In genomic region chr4:119130365-119131065, GRCh38 we compare ENCODE assay signal across 15 cellular contexts. TPM values are rescaled to one million over a fixed set of nuclear protein-coding genes. Genes with fewer than 3 reads are reported as not detected.
DNase-seq lines count a peak whose midpoint lies in the region; ATAC-seq and TF ChIP-seq lines count a peak whose summit lies in the region.
"Had no signal": no experiment of that assay in that cellular context is flagged by ENCODE, and none has a peak within 500 bp of the region (broad histone marks: within the 10 kb centered on the region; RNA-seq: fewer than 3 reads in every experiment).

No MANE protein-coding gene starts in this region.

- H3K4me3 ChIP-seq in adipocyte (ENCODE audit: low read length) (peak overlapping the region; percentile 29), heart right ventricle (no peak overlapping the region)
- H3K4me3 ChIP-seq: PC-9 had no signal

- DNase-seq in DMS153 treated with DMSO at 0.1 percent for 48 hours (lab: John Stamatoyannopoulos, UW; ENCODE audit: unreplicated experiment): peak; percentile 10
- no peak for DNase-seq in adipocyte (ENCODE audit: low read depth)
- DNase-seq in heart right ventricle: no peak
- no peak for DNase-seq in sciatic nerve (ENCODE audit: low spot score)
- no peak for DNase-seq in MV-4-11 (lab: John Stamatoyannopoulos, UW)
- DNase-seq in epidermal melanocyte (ENCODE audit: insufficient read length, low spot score): no peak
- DNase-seq in mucosa of gallbladder (ENCODE audit: low spot score): no peak
- no peak for DNase-seq in C1 segment of cervical spinal cord (lab: John Stamatoyannopoulos, UW)
- DNase-seq: activated CD4-positive, alpha-beta T cell treated with anti-CD3 and anti-CD28 coated beads, Interleukin-2, amount 10 ng/mL, durations not matched to agents 24 days and 14 days; activated T-cell treated with anti-CD3 and anti-CD28 coated beads, Interleukin-2, amount 50 U/mL, for 4 hours; NCI-H1092 treated with DMSO at 0.1 percent for 48 hours; PC-9; stimulated activated CD4-positive, alpha-beta T cell treated with anti-CD3 and anti-CD28 coated beads, Interleukin-4, amount 100 ng/mL, for 24 hours had no signal

- ATAC-seq in heart right ventricle (peak in 6 of 8 donors; percentile 31 to 67 (median 38)), sciatic nerve (peak; percentile 93)
- ATAC-seq: activated T-cell treated with anti-CD3 and anti-CD28 coated beads, Interleukin-2, amount 50 U/mL, for 4 hours had no signal

- H3K4me1 ChIP-seq in adipocyte (ENCODE audit: control insufficient read depth, insufficient read depth, low read length) (peaks cover 64% of the 10 kb centered on the region), heart right ventricle (peaks cover 0 to 66% (median 18%) of the 10 kb centered on the region in 9 donors)

- H3K9me3 ChIP-seq in adipocyte (ENCODE audit: control insufficient read depth, low read length): no peaks in the 10 kb centered on the region
- no peaks in the 10 kb centered on the region for H3K9me3 ChIP-seq in heart right ventricle

- H3K27me3 ChIP-seq in adipocyte (replicated peaks; ENCODE audit: control insufficient read depth, insufficient read depth, low read length): no peaks in the 10 kb centered on the region
- H3K27me3 ChIP-seq in heart right ventricle: no peaks in the 10 kb centered on the region

- TF ChIP-seq CTCF in heart right ventricle (IDR thresholded peaks at IDR 0.05): no peak

- peak overlapping the region; percentile 83 for H3K9ac ChIP-seq in adipocyte (ENCODE audit: low read length)

- intact Hi-C loops in heart right ventricle (cut with DNase I): loop anchor here in 2 of 10 donors (10.0 kb wide), 2 partner anchors 86 to 146 kb away; no protein-coding TSS in a partner anchor
- intact Hi-C loops in sciatic nerve (cut with DNase I): no loop called here

- 57 to 69% methylated on average over 4 of the region's 4 CpGs for WGBS in heart right ventricle, 2 donors

- H3K27ac ChIP-seq in heart right ventricle: peak overlapping the region in 9 of 10 donors; percentile 51 to 93 (median 72)
- H3K27ac ChIP-seq: C4-2B, PC-9 had no signal

- H3K36me3 ChIP-seq in adipocyte (ENCODE audit: control insufficient read depth, insufficient read depth, low read length, severe bottlenecking): no peaks in the 10 kb centered on the region
- no peaks in the 10 kb centered on the region for H3K36me3 ChIP-seq in heart right ventricle

RNA-seq across cellular contexts. Expression of gene MYOZ2, which starts 5.1 kb away (rescaled TPM):
- total RNA-seq in heart right ventricle (1,000 to 10,000 TPM in 1 of 10 donors, 100 to 1,000 TPM in 9; 655 to 1,008 (median 906) TPM), sciatic nerve (0.62 TPM), mucosa of gallbladder (0.32 TPM)
- 100 to 1,000 TPM; 231 to 772 TPM for polyA plus RNA-seq in heart right ventricle
- total RNA-seq: activated CD4-positive, alpha-beta T cell treated with anti-CD3 and anti-CD28 coated beads, Interleukin-2, amount 10 ng/mL, durations not matched to agents 24 days and 14 days; activated T-cell treated with anti-CD3 and anti-CD28 coated beads, Interleukin-2, amount 50 U/mL, for 4 hours; G401; PC-9 had no signal

Comparison
In these comparisons a context has a peak if more than half of its experiments do, and no peak if none do; other contexts are left out.
1. RNA of gene MYOZ2, which starts 5.1 kb away (total RNA-seq): 655 to 1,008 TPM in heart right ventricle; 0.62 TPM in sciatic nerve (single experiment) and 0.32 TPM in mucosa of gallbladder (single experiment); every median in the first group is over 100 times any median in the second.